In the genomic region with DNA sequence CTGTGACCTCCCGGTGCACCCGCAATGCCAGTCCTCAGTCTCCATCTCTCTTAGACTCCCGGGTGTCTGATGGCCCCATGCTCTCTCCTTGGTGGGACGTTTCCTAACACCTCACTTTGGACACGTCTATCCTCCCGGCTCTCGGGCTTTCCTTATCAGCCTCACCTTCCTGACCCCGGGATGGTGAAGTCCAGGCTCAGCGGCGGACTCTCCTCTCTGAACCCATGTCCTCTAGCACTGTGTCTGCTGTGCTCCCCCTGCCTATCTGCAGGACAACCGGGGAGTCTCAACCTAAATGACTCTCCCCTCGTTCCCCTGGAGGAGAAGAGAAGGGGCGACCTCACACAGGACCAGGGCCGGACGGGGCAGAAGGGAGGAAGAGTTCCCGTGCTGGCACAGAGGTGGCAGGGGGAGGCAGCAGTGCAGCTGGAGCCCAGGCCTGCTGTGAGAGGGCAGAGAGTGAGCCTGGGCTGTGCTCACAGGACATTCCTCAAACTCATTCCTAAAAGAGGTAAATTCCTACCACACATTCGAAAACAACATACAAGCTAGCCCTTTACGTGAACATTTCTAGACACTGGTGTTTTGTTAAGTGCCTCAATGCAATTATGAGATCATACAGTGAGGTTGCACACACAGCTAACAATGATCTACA, we compare ENCODE assay signal across 13 cellular contexts. TPM values are rescaled to one million over a fixed set of nuclear protein-coding genes. Genes with fewer than 3 reads are reported as not detected.
DNase-seq lines count a peak whose midpoint lies in the region; ATAC-seq and TF ChIP-seq lines count a peak whose summit lies in the region.
"Had no signal": no experiment of that assay in that cellular context is flagged by ENCODE, and none has a peak within 500 bp of the region (broad histone marks: within the 10 kb centered on the region; RNA-seq: fewer than 3 reads in every experiment).

No MANE protein-coding gene starts in this region.

- TF ChIP-seq EP300 in gastroesophageal sphincter (IDR thresholded peaks at IDR 0.05): no peak

- TF ChIP-seq CTCF in C4-2B (conservative IDR thresholded peaks at IDR 0.05) (no peak), RWPE2 (IDR thresholded peaks at IDR 0.05; ENCODE audit: poor library complexity, severe bottlenecking) (no peak), gastroesophageal sphincter (IDR thresholded peaks at IDR 0.05) (no peak), prostate gland (IDR thresholded peaks at IDR 0.05) (no peak)

- 87 to 90% methylated on average over 7 to 9 of the region's 18 CpGs for WGBS in gastroesophageal sphincter (ENCODE audit: low coverage in 1 of 2), 2 donors
- 90% methylated on average over 18 of the region's 18 CpGs for WGBS in prostate gland

- intact Hi-C loops in prostate gland (cut with DNase I): no loop called here

- H3K27me3 Mint-ChIP-seq in CD8-positive, alpha-beta memory T cell: no peaks in the 10 kb centered on the region

- H3K4me3 ChIP-seq in CD8-positive, alpha-beta memory T cell (ENCODE audit: low read length): no peak overlapping the region
- no peak overlapping the region for H3K4me3 ChIP-seq in RWPE2 (ENCODE audit: severe bottlenecking)
- H3K4me3 ChIP-seq in gastroesophageal sphincter: no peak overlapping the region
- H3K4me3 ChIP-seq in prostate gland: no peak overlapping the region
- H3K4me3 ChIP-seq: colonic mucosa had no signal

- H3K9me3 ChIP-seq in CD8-positive, alpha-beta memory T cell (ENCODE audit: low read length): no peaks in the 10 kb centered on the region
- H3K9me3 ChIP-seq in RWPE2 (ENCODE audit: severe bottlenecking) (no peaks in the 10 kb centered on the region), gastroesophageal sphincter (no peaks in the 10 kb centered on the region), prostate gland (no peaks in the 10 kb centered on the region)
- H3K9me3 ChIP-seq: colonic mucosa had no signal

- peak overlapping the region in 3 of 7 donors; percentile 5 to 63 (median 17) for H3K4me3 Mint-ChIP-seq in CD8-positive, alpha-beta memory T cell

- no peaks in the 10 kb centered on the region for H3K27me3 ChIP-seq in CD8-positive, alpha-beta memory T cell (ENCODE audit: insufficient read depth, low read length, poor library complexity, severe bottlenecking)
- H3K27me3 ChIP-seq in RWPE2 (ENCODE audit: insufficient read depth, poor library complexity, severe bottlenecking) (no peaks in the 10 kb centered on the region), gastroesophageal sphincter (no peaks in the 10 kb centered on the region), prostate gland (replicated peaks; ENCODE audit: insufficient read depth) (no peaks in the 10 kb centered on the region)
- H3K27me3 ChIP-seq: colonic mucosa had no signal

- H3K4me1 ChIP-seq in CD8-positive, alpha-beta memory T cell (ENCODE audit: insufficient read depth, low read length): peaks cover 44% of the 10 kb centered on the region
- H3K4me1 ChIP-seq in RWPE2 (ENCODE audit: insufficient read depth, poor library complexity, severe bottlenecking) (peaks cover 40% of the 10 kb centered on the region), gastroesophageal sphincter (peaks cover 0 to 44% (median 6%) of the 10 kb centered on the region in 3 donors), prostate gland (replicated peaks) (no peaks in the 10 kb centered on the region)

- no peak for DNase-seq in CD8-positive, alpha-beta memory T cell
- no peak for DNase-seq in RWPE2 (ENCODE audit: low spot score)
- peak; percentile 65 for DNase-seq in mesenteric fat pad (ENCODE audit: low spot score)
- no peak for DNase-seq in prostate gland (ENCODE audit: low spot score)
- DNase-seq in ecto neural progenitor cell (ENCODE audit: low spot score): no peak
- DNase-seq: activated gamma-delta T cell, colonic mucosa, NCI-H226, occipital lobe, SHP77 had no signal

- H3K27ac ChIP-seq in C4-2B (peak overlapping the region; percentile 53; the same call in 1 of the 2 replicates), RWPE2 (ENCODE audit: poor library complexity, severe bottlenecking) (peak overlapping the region; percentile 81), gastroesophageal sphincter (peak overlapping the region in 1 of 4 donors; percentile 82), prostate gland (no peak overlapping the region)
- H3K27ac ChIP-seq in CD8-positive, alpha-beta memory T cell (ENCODE audit: low read depth, low read length): no peak overlapping the region
- H3K27ac ChIP-seq: colonic mucosa, KMS-11 had no signal

- H3K9me3 Mint-ChIP-seq in CD8-positive, alpha-beta memory T cell: no peaks in the 10 kb centered on the region

- TF ChIP-seq POLR2A in gastroesophageal sphincter (IDR thresholded peaks at IDR 0.05) (no peak), prostate gland (IDR thresholded peaks at IDR 0.05) (no peak)

- POLR2A ChIA-PET in CD8-positive, alpha-beta memory T cell (lab: Charles Lee): no interaction called here

- peak overlapping the region in 7 of 8 donors; percentile 20 to 95 (median 85) for H3K27ac Mint-ChIP-seq in CD8-positive, alpha-beta memory T cell

- peaks cover 73 to 88% (median 84%) of the 10 kb centered on the region in 3 donors for H3K4me1 Mint-ChIP-seq in CD8-positive, alpha-beta memory T cell

- peaks cover 12 to 83% (median 24%) of the 10 kb centered on the region in 3 donors for H3K36me3 Mint-ChIP-seq in CD8-positive, alpha-beta memory T cell

- H3K36me3 ChIP-seq in CD8-positive, alpha-beta memory T cell (ENCODE audit: insufficient read depth, low read length): peaks cover 18% of the 10 kb centered on the region
- H3K36me3 ChIP-seq in RWPE2 (ENCODE audit: low read depth) (peaks cover 12% of the 10 kb centered on the region; the same call in 1 of the 2 replicates), gastroesophageal sphincter (no peaks in the 10 kb centered on the region), prostate gland (no peaks in the 10 kb centered on the region)
- H3K36me3 ChIP-seq: colonic mucosa had no signal

- CTCF ChIA-PET in CD8-positive, alpha-beta memory T cell (lab: Charles Lee): interaction anchor here (0.7 to 1.2 kb wide), 2 partner anchors 11 to 22 kb away, joined by 3 read pairs; no protein-coding TSS in a partner anchor

- ATAC-seq in RWPE2 (ENCODE audit: low read depth): no peak
- ATAC-seq in gastroesophageal sphincter: no peak

RNA-seq across cellular contexts. Expression of a gene that starts 41.9 kb away (rescaled TPM):
- 10 to 100 TPM; 59.5 to 60.0 TPM for total RNA-seq in CD8-positive, alpha-beta memory T cell
- 196 TPM for polyA plus RNA-seq in CD8-positive, alpha-beta memory T cell
- total RNA-seq in mesenteric fat pad (45.2 TPM), gastroesophageal sphincter (10 to 100 TPM; 23.2 to 34.7 (median 28.2) TPM), prostate gland (10 to 100 TPM; 19.8 to 43.5 TPM)

Comparison
In these comparisons a context has a peak if more than half of its experiments do, and no peak if none do; other contexts are left out.
1. H3K27ac ChIP-seq: peak in C4-2B (single experiment) and RWPE2 (single experiment); none in CD8-positive, alpha-beta memory T cell (single experiment) and prostate gland (0 of 2).